ENCODE assay signal across 1 cellular context in genomic region chr1:37999434-38000232, GRCh38.
TF ChIP-seq lines count a peak whose summit lies in the region.

No MANE protein-coding gene starts in this region.

TF ChIP-seq in WTC11, 78 proteins besides CTCF, POLR2A, EP300 and RAD21 (continued from another document):
- no peak for TF ChIP-seq ERG (CRISPR knock-in tag; IDR thresholded peaks at IDR 0.05)
- no peak for TF ChIP-seq ZNF121 (CRISPR knock-in tag; IDR thresholded peaks at IDR 0.05)
- no peak for TF ChIP-seq NFYB (CRISPR knock-in tag; conservative IDR thresholded peaks at IDR 0.05; ENCODE audit: low read depth)
